Comparison of ENCODE assay signal across 20 cellular contexts in genomic region chr15:78711638-78712037, GRCh38.
A peak's percentile ranks its signal among the peaks of the same experiment; 100 is the strongest.
DNase-seq lines count a peak whose midpoint lies in the region; ATAC-seq, FAIRE-seq and TF ChIP-seq lines count a peak whose summit lies in the region.
"Had no signal": no experiment of that assay in that cellular context is flagged by ENCODE, and none has a peak within 500 bp of the region (broad histone marks: within the 10 kb centered on the region; RNA-seq: fewer than 3 reads in every experiment).

No MANE protein-coding gene starts in this region.

- H2AFZ ChIP-seq in HepG2 (ENCODE audit: low read length) (no peak overlapping the region), H1 (ENCODE audit: low read length) (no peak overlapping the region)

- H2BK12ac ChIP-seq in H1 (ENCODE audit: low read depth, low read length) = no peak overlapping the region

- no peak overlapping the region for H4K91ac ChIP-seq in H1 (replicated peaks; ENCODE audit: insufficient read length, low read length)

- POLR2A ChIA-PET in HepG2 (lab: Yijun Ruan, JAX) = no interaction called here
- POLR2A ChIA-PET in HEK293 (lab: Yijun Ruan, JAX) = no interaction called here
- POLR2A ChIA-PET in H1 (lab: Charles Lee; ENCODE audit: partially characterized antibody) = no interaction called here

- H3K23me2 ChIP-seq in H1 (ENCODE audit: low read depth, low read length) = no peaks in the 10 kb centered on the region

- TF ChIP-seq EP300 in HepG2 (IDR thresholded peaks at IDR 0.05; ENCODE audit: low read depth in 2 of 2, low read length in 2 of 2) = no peak
- no peak for TF ChIP-seq EP300 in HepG2 (CRISPR knock-in tag; IDR thresholded peaks at IDR 0.05; ENCODE audit: borderline replicate concordance)
- no peak for TF ChIP-seq EP300 in H1 (IDR thresholded peaks at IDR 0.05; ENCODE audit: borderline replicate concordance in 1 of 2, low read depth in 2 of 2, low read length in 2 of 2)

- H3K27ac ChIP-seq in HepG2 (ENCODE audit: extremely low read length, insufficient read depth, low read length) (no peak overlapping the region), right lobe of liver (no peak overlapping the region), HEK293 (ENCODE audit: extremely low read depth, low read depth, low read length) (no peak overlapping the region), H1 (ENCODE audit: low read depth, low read length) (no peak overlapping the region)
- H3K27ac ChIP-seq: BLaER1, C4-2B had no signal

- no peak overlapping the region; the same call in 1 of the 2 replicates for H2BK5ac ChIP-seq in H1 (ENCODE audit: low read depth, low read length)

- H3K9me3 ChIP-seq in HepG2 (ENCODE audit: low read length) (no peaks in the 10 kb centered on the region), right lobe of liver (no peaks in the 10 kb centered on the region), HEK293 (ENCODE audit: control insufficient read depth, insufficient read depth, low read depth, low read length) (no peaks in the 10 kb centered on the region), H1 (ENCODE audit: insufficient read depth in 2 of 2, low read depth in 1 of 2, low read length in 1 of 2) (0 out of 4 replicates have a peak, but pooled peaks cover 0 to 2% of the 10 kb centered on the region in 2 experiments)
- H3K9me3 ChIP-seq: Caco-2 had no signal

- H4K20me1 ChIP-seq in HepG2 (ENCODE audit: insufficient read depth, low read length) = no peaks in the 10 kb centered on the region
- H4K20me1 ChIP-seq in H1 (replicated peaks in 1 of 2; ENCODE audit: control insufficient read depth in 1 of 2, insufficient read depth in 2 of 2, low read length in 2 of 2) = no peaks in the 10 kb centered on the region
- H4K20me1 ChIP-seq: BLaER1 had no signal

- H3K23ac ChIP-seq in H1 (ENCODE audit: insufficient read length) = no peak overlapping the region

- H3K18ac ChIP-seq in H1 (ENCODE audit: extremely low read depth, low read length) = no peak overlapping the region

- H3K36me3 ChIP-seq in HepG2 (replicated peaks in 1 of 2; ENCODE audit: control insufficient read depth in 1 of 2, insufficient read depth in 2 of 2, low read length in 2 of 2) = no peaks in the 10 kb centered on the region
- H3K36me3 ChIP-seq in right lobe of liver = no peaks in the 10 kb centered on the region
- no peaks in the 10 kb centered on the region for H3K36me3 ChIP-seq in HEK293 (ENCODE audit: control insufficient read depth in 2 of 2, insufficient read depth in 1 of 2, low read length in 2 of 2)
- no peaks in the 10 kb centered on the region for H3K36me3 ChIP-seq in H1 (ENCODE audit: control insufficient read depth in 2 of 4, insufficient read depth in 4 of 4, low read length in 3 of 4)
- H3K36me3 ChIP-seq: BLaER1 had no signal

- intact Hi-C loops in HepG2 (cut with micrococcal nuclease; ENCODE audit: unreplicated experiment) (no loop called here), right lobe of liver (cut with DNase I) (loop anchor here in 1 of 2 donors (5.0 kb wide), 1 partner anchor 74 kb away; no protein-coding TSS in a partner anchor)

- H2AK5ac ChIP-seq in H1 (ENCODE audit: low read depth, low read length) = no peak overlapping the region

- TF ChIP-seq CTCF in HepG2 (CRISPR knock-in tag; IDR thresholded peaks at IDR 0.05) (peak; percentile 35), right lobe of liver (IDR thresholded peaks at IDR 0.05) (no peak), HEK293 (tag by site-specific recombination; IDR thresholded peaks at IDR 0.05) (no peak), H1 (IDR thresholded peaks at IDR 0.05; ENCODE audit: control extremely low read depth in 1 of 3, insufficient read depth in 1 of 3, low read depth in 1 of 3, low read length in 3 of 3) (peak in 2 of 3 experiments; percentile 23 to 33; a peak in 2 of 4 replicates)

- in situ Hi-C loops in HepG2 (cut with HindIII; ENCODE audit: extremely low pct_ligation_motif_present, low pct_unique_long_range_greater_than_20kb) = loop anchor here (10.0 kb wide), 1 partner anchor 407 kb away; no protein-coding TSS in a partner anchor

- H3K27me3 ChIP-seq in HepG2 (ENCODE audit: control insufficient read depth in 1 of 2, insufficient read depth in 2 of 2, low read length in 2 of 2) (no peaks in the 10 kb centered on the region; a peak in 1 of 5 replicates), right lobe of liver (no peaks in the 10 kb centered on the region), H1 (replicated peaks in 1 of 4; ENCODE audit: control insufficient read depth in 3 of 4, extremely low read depth in 1 of 4, insufficient read depth in 3 of 4, low read length in 3 of 4) (peaks cover 0 to 3% (median 1%) of the 10 kb centered on the region in 4 experiments; a peak in 2 of 7 replicates)
- H3K27me3 ChIP-seq: BLaER1 had no signal

- H4K5ac ChIP-seq in H1 (ENCODE audit: insufficient read length, low read depth, low read length) = no peak overlapping the region

- no TSS peak for BruUV-seq in HepG2 (replicated peaks; lab: Mats Ljungman, UMichigan)

- no peak overlapping the region for H4K8ac ChIP-seq in H1 (ENCODE audit: extremely low read depth, insufficient read depth, low read length)

- H3K9ac ChIP-seq in HepG2 (ENCODE audit: insufficient read depth, low read depth, low read length) (no peak overlapping the region), H1 (replicated peaks in 1 of 4; ENCODE audit: extremely low read depth in 1 of 4, low read depth in 3 of 4, low read length in 3 of 4) (no peak overlapping the region)
- H3K9ac ChIP-seq: BLaER1 had no signal

- TF ChIP-seq POLR2A in HepG2 (IDR thresholded peaks at IDR 0.05; ENCODE audit: insufficient read depth in 1 of 2, low read depth in 2 of 2, low read length in 2 of 2) (no peak), right lobe of liver (IDR thresholded peaks at IDR 0.05) (no peak), H1 (IDR thresholded peaks at IDR 0.05; ENCODE audit: control extremely low read depth in 1 of 2, low read depth in 2 of 2, low read length in 2 of 2) (no peak), erythroblast (IDR thresholded peaks at IDR 0.05; ENCODE audit: low read length) (no peak)

- no peak overlapping the region for H3K14ac ChIP-seq in H1 (ENCODE audit: insufficient read length)

- H3K4me1 ChIP-seq in HepG2 (ENCODE audit: insufficient read depth, low read length) = peaks cover 6% of the 10 kb centered on the region
- no peaks in the 10 kb centered on the region for H3K4me1 ChIP-seq in right lobe of liver
- H3K4me1 ChIP-seq in HEK293 (ENCODE audit: control insufficient read depth, insufficient read depth, low read length) = no peaks in the 10 kb centered on the region
- peaks cover 0 to 5% (median 0%) of the 10 kb centered on the region in 4 experiments; a peak in 2 of 7 replicates for H3K4me1 ChIP-seq in H1 (replicated peaks in 1 of 4; ENCODE audit: control insufficient read depth in 3 of 4, insufficient read depth in 4 of 4, low read length in 3 of 4)
- H3K4me1 ChIP-seq: Caco-2 had no signal

- no peak for DNase-seq in HepG2 (ENCODE audit: low spot score)
- no peak for DNase-seq in right lobe of liver
- DNase-seq in H1 (ENCODE audit: low read depth in 1 of 2, low spot score in 2 of 2) = no peak
- no peak for DNase-seq in AG08396 (ENCODE audit: low spot score)
- DNase-seq in EL = no peak
- no peak for DNase-seq in erythroblast (lab: John Stamatoyannopoulos, UW)
- DNase-seq: Caco-2; CD4-positive, CD25-positive, alpha-beta regulatory T cell; DMS153; DND-41; GDM1; GOT3; H7; HFFc6 had no signal

- no peak overlapping the region for H2BK120ac ChIP-seq in H1 (replicated peaks; ENCODE audit: low read depth, low read length)

- CTCF ChIA-PET in HepG2 (lab: Yijun Ruan, JAX; ENCODE audit: low intra/inter-chr PET ratio, low total read pairs) (no interaction called here), HEK293 (lab: Yijun Ruan, JAX) (interaction anchor here (0.6 to 7.3 kb wide), 5 partner anchors 19 to 96 kb away, joined by 3 to 119 read pairs (median 6); partner anchors contain the start of gene CHRNA3), H1 (lab: Charles Lee; ENCODE audit: partially characterized antibody) (interaction anchor here (0.6 to 15.5 kb wide), 9 partner anchors 12 to 88 kb away, joined by 3 to 256 read pairs (median 5); partner anchors contain the start of gene CHRNB4)

- no peak overlapping the region for H3K56ac ChIP-seq in H1 (replicated peaks; ENCODE audit: insufficient read length, low read depth, low read length)

- H3K4me3 ChIP-seq in HepG2 (replicated peaks in 1 of 3; ENCODE audit: insufficient read depth in 1 of 3, low read depth in 2 of 3, low read length in 3 of 3) (no peak overlapping the region), right lobe of liver (no peak overlapping the region), HEK293 (ENCODE audit: low read depth, low read length) (no peak overlapping the region), H1 (ENCODE audit: extremely low read depth in 1 of 4, insufficient read depth in 2 of 4, low read depth in 3 of 4, low read length in 4 of 4) (no peak overlapping the region)
- H3K4me3 ChIP-seq: BLaER1, GM12878 had no signal

- no peak overlapping the region for H3K4ac ChIP-seq in H1 (replicated peaks; ENCODE audit: insufficient read length, low read depth, low read length)

- no peak for ATAC-seq in HepG2
- ATAC-seq in right lobe of liver = no peak
- ATAC-seq: CD8-positive, alpha-beta T cell; GM12878; HCT116 had no signal

- FAIRE-seq in HepG2 (lab: Jason Lieb, UNC) (no peak), H1 (lab: Jason Lieb, UNC) (no peak)
- FAIRE-seq: GM12878 had no signal

- H2BK15ac ChIP-seq in H1 (ENCODE audit: low read length) = no peak overlapping the region

- H3K79me2 ChIP-seq in HepG2 (ENCODE audit: insufficient read depth, low read length) = no peaks in the 10 kb centered on the region
- H3K79me2 ChIP-seq in H1 (ENCODE audit: control insufficient read depth in 1 of 2, insufficient read depth in 2 of 2, low read length in 2 of 2) = no peaks in the 10 kb centered on the region

- H3K4me2 ChIP-seq in HepG2 (ENCODE audit: low read depth, low read length) (peak overlapping the region; percentile 23; the same call in 1 of the 2 replicates), H1 (ENCODE audit: insufficient read depth in 1 of 2, low read depth in 2 of 2, low read length in 2 of 2) (no peak overlapping the region)
- H3K4me2 ChIP-seq: BLaER1 had no signal

- no peaks in the 10 kb centered on the region for H3K79me1 ChIP-seq in H1 (ENCODE audit: low read depth, low read length)

- TF ChIP-seq RAD21 in HepG2 (CRISPR knock-in tag; IDR thresholded peaks at IDR 0.05) (no peak), H1 (IDR thresholded peaks at IDR 0.05 in 1 of 2, conservative IDR thresholded peaks at IDR 0.05 in 1 of 2; ENCODE audit: low read depth in 2 of 2, low read length in 2 of 2) (peak in 1 of 2 experiments; percentile 19; a peak in 2 of 4 replicates)

- H2BK20ac ChIP-seq in H1 (ENCODE audit: low read length) = no peak overlapping the region

- 7% methylated on average over 2 of the region's 2 CpGs for WGBS in HepG2 (ENCODE audit: low lambda C conversion rate)
- 78% methylated on average over 2 of the region's 2 CpGs for WGBS in right lobe of liver (ENCODE audit: insufficient coverage, low coverage, low lambda C conversion rate, missing lambda C conversion rate)
- 80% methylated on average over 2 of the region's 2 CpGs; no CpG with 5 or more reads in 1 of the 2 experiments for WGBS in H1 (ENCODE audit: extremely low coverage in 1 of 2, insufficient coverage in 1 of 2, insufficient read length in 1 of 2, insufficient replicate concordance in 2 of 2, low coverage in 1 of 2, low lambda C conversion rate in 2 of 2, missing lambda C conversion rate in 1 of 2), 2 experiments

TF ChIP-seq in HEK293, 187 proteins besides CTCF, POLR2A, EP300 and RAD21 (continues in another document):
- no peak for TF ChIP-seq ZNF174 (tag by site-specific recombination; IDR thresholded peaks at IDR 0.05)

Comparison
In these comparisons a context has a peak if more than half of its experiments do, and no peak if none do; other contexts are left out.
1. CTCF ChIP-seq: peak in HepG2 (single experiment) and H1 (2 of 3); none in right lobe of liver (0 of 4) and HEK293 (single experiment).
2. Of the 63 proteins assayed by ChIP-seq in both HepG2 and HEK293: peak only in HepG2: CTCF and PATZ1; only in HEK293: none; in both: none; in neither: 61.